Comparison of ENCODE assay signal across 8 cellular contexts in genomic region chr6:144150673-144151009, GRCh38. TPM values are rescaled to one million over a fixed set of nuclear protein-coding genes. Genes with fewer than 3 reads are reported as not detected.
DNase-seq lines count a peak whose midpoint lies in the region; ATAC-seq lines count a peak whose summit lies in the region.

No MANE protein-coding gene starts in this region.

- H3K4me3 ChIP-seq in skeletal muscle tissue (ENCODE audit: low read length in 3 of 3): peak overlapping the region; percentile 70 to 83 (median 78)

- H3K27ac Mint-ChIP-seq in activated CD8-positive, alpha-beta memory T cell treated with anti-CD3 and anti-CD28 coated beads, Interleukin-2, amount 10 ng/mL, durations not matched to agents 7 days and 5 days: peak overlapping the region; percentile 97

- peak; percentile 46 for ATAC-seq in activated CD8-positive, alpha-beta memory T cell treated with anti-CD3 and anti-CD28 coated beads, Interleukin-2, amount 10 ng/mL, durations not matched to agents 7 days and 5 days
- peak; percentile 18 to 23 for ATAC-seq in left cardiac atrium

- peak overlapping the region; percentile 55 to 70 (median 59) for H3K9ac ChIP-seq in skeletal muscle tissue (ENCODE audit: low read depth in 1 of 3, low read length in 3 of 3)

- H3K36me3 Mint-ChIP-seq in activated CD8-positive, alpha-beta memory T cell treated with anti-CD3 and anti-CD28 coated beads, Interleukin-2, amount 10 ng/mL, durations not matched to agents 7 days and 5 days: peaks cover 32% of the 10 kb centered on the region

- H3K9me3 Mint-ChIP-seq in activated CD8-positive, alpha-beta memory T cell treated with anti-CD3 and anti-CD28 coated beads, Interleukin-2, amount 10 ng/mL, durations not matched to agents 7 days and 5 days (ENCODE audit: low read depth): no peaks in the 10 kb centered on the region

- H3K27me3 Mint-ChIP-seq in activated CD8-positive, alpha-beta memory T cell treated with anti-CD3 and anti-CD28 coated beads, Interleukin-2, amount 10 ng/mL, durations not matched to agents 7 days and 5 days: peaks cover 7% of the 10 kb centered on the region

- peak overlapping the region; percentile 42 for H3K27ac ChIP-seq in skeletal muscle tissue (ENCODE audit: low read depth, low read length)

- H3K9me3 ChIP-seq in skeletal muscle tissue (ENCODE audit: control insufficient read depth in 3 of 3, low read length in 3 of 3): no peaks in the 10 kb centered on the region

- peaks cover 47% of the 10 kb centered on the region for H3K4me1 Mint-ChIP-seq in activated CD8-positive, alpha-beta memory T cell treated with anti-CD3 and anti-CD28 coated beads, Interleukin-2, amount 10 ng/mL, durations not matched to agents 7 days and 5 days

- peak; percentile 75 for DNase-seq in activated CD8-positive, alpha-beta memory T cell treated with anti-CD3 and anti-CD28 coated beads, Interleukin-2, amount 10 ng/mL, durations not matched to agents 7 days and 5 days
- no peak for DNase-seq in activated CD8-positive, alpha-beta memory T cell treated with anti-CD3 and anti-CD28 coated beads, Interleukin-2, amount 50 U/mL, for 48 hours
- DNase-seq in NCI-H1105 (lab: John Stamatoyannopoulos, UW) (peak; percentile 22), left cardiac atrium (peak; percentile 46), DMS153 (lab: John Stamatoyannopoulos, UW) (no peak), posterior vena cava (ENCODE audit: low spot score) (no peak)
- peak; percentile 29 for DNase-seq in activated effector memory CD4-positive, alpha-beta T cell treated with Interleukin-2 at 50 U/mL for 16 hours

- peaks cover 0 to 16% (median 12%) of the 10 kb centered on the region in 3 donors for H3K27me3 ChIP-seq in skeletal muscle tissue (ENCODE audit: control insufficient read depth in 3 of 3, insufficient read depth in 3 of 3, low read length in 3 of 3)

- intact Hi-C loops in left cardiac atrium (cut with DNase I) (loop anchor here (2.0 to 10.0 kb wide), 3 partner anchors 66 to 134 kb away; partner anchors contain the start of gene UTRN (in 1 of the 2)), posterior vena cava (cut with DNase I) (loop anchor here (5.0 to 10.0 kb wide), 2 partner anchors 64 to 1518 kb away; no protein-coding TSS in a partner anchor)

- no peaks in the 10 kb centered on the region for H3K36me3 ChIP-seq in skeletal muscle tissue (ENCODE audit: control insufficient read depth in 3 of 3, insufficient read depth in 3 of 3, low read length in 3 of 3)

- H3K4me1 ChIP-seq in skeletal muscle tissue (ENCODE audit: control insufficient read depth in 3 of 3, insufficient read depth in 3 of 3, low read length in 3 of 3): peaks cover 0 to 14% (median 12%) of the 10 kb centered on the region in 3 donors

- H3K4me3 Mint-ChIP-seq in activated CD8-positive, alpha-beta memory T cell treated with anti-CD3 and anti-CD28 coated beads, Interleukin-2, amount 10 ng/mL, durations not matched to agents 7 days and 5 days: peak overlapping the region; percentile 84

- CTCF ChIA-PET in activated CD8-positive, alpha-beta memory T cell treated with anti-CD3 and anti-CD28 coated beads, Interleukin-2, amount 10 ng/mL, durations not matched to agents 7 days and 5 days (lab: Charles Lee): interaction anchor here (1.0 to 2.1 kb wide), 5 partner anchors 27 to 66 kb away, joined by 4 to 7 read pairs (median 6); no protein-coding TSS in a partner anchor

RNA-seq across cellular contexts. Expression of gene STX11, which starts 0.3 kb away (rescaled TPM):
- total RNA-seq in activated CD8-positive, alpha-beta memory T cell treated with anti-CD3 and anti-CD28 coated beads, Interleukin-2, amount 10 ng/mL, durations not matched to agents 7 days and 5 days: 10 to 100 TPM; 26.5 to 29.0 TPM
- total RNA-seq in left cardiac atrium: 10 to 100 TPM; 11.3 to 11.4 TPM
- total RNA-seq in skeletal muscle tissue: 2.1 TPM
- 10 to 100 TPM in 1 of 2 donors, 1 to 10 TPM in 1; 7.0 to 10.5 TPM for total RNA-seq in posterior vena cava

RNA-seq across cellular contexts. Expression of gene SF3B5, which starts 55.3 kb away (rescaled TPM):
- 100 to 1,000 TPM; 151 to 176 TPM for total RNA-seq in activated CD8-positive, alpha-beta memory T cell treated with anti-CD3 and anti-CD28 coated beads, Interleukin-2, amount 10 ng/mL, durations not matched to agents 7 days and 5 days
- 100 to 1,000 TPM; 117 to 122 TPM for total RNA-seq in left cardiac atrium
- total RNA-seq in skeletal muscle tissue: 71.5 TPM
- 10 to 100 TPM; 81.3 to 90.0 TPM for total RNA-seq in posterior vena cava

Comparison
In these comparisons a context has a peak if more than half of its experiments do, and no peak if none do; other contexts are left out.
1. DNase-seq: peak in activated CD8-positive, alpha-beta memory T cell treated with anti-CD3 and anti-CD28 coated beads, Interleukin-2, amount 10 ng/mL, durations not matched to agents 7 days and 5 days (single experiment), NCI-H1105 (single experiment), activated effector memory CD4-positive, alpha-beta T cell treated with Interleukin-2 at 50 U/mL for 16 hours (single experiment) and left cardiac atrium (single experiment); none in activated CD8-positive, alpha-beta memory T cell treated with anti-CD3 and anti-CD28 coated beads, Interleukin-2, amount 50 U/mL, for 48 hours (single experiment), DMS153 (single experiment) and posterior vena cava (single experiment).